ENCODE assay signal across 25 cellular contexts in genomic region chr1:229007167-229007566, GRCh38.
"Had no signal": no experiment of that assay in that cellular context is flagged by ENCODE, and none has a peak within 500 bp of the region (broad histone marks: within the 10 kb centered on the region; RNA-seq: fewer than 3 reads in every experiment).

No MANE protein-coding gene starts in this region.

- ATAC-seq: effector memory CD8-positive, alpha-beta T cell; gastrocnemius medialis; heart right ventricle; left cardiac atrium; left lung; left ventricle myocardium superior; mucosa of descending colon had no signal

- H3K4me3 ChIP-seq: colonic mucosa, esophagus squamous epithelium, gastrocnemius medialis, heart right ventricle, left lung, lower lobe of right lung, mucosa of descending colon had no signal

- H3K27me3 Mint-ChIP-seq: effector memory CD8-positive, alpha-beta T cell had no signal

- H3K4me3 Mint-ChIP-seq: dendritic cell treated with granulocyte-macrophage colony-stimulating factor and Interleukin-4, amounts not matched to agents 40 ng/mL and 50 ng/mL, for 4 days; effector memory CD8-positive, alpha-beta T cell; endodermal cell had no signal

- H3K9me3 Mint-ChIP-seq: dendritic cell treated with granulocyte-macrophage colony-stimulating factor and Interleukin-4, amounts not matched to agents 40 ng/mL and 50 ng/mL, for 4 days; effector memory CD8-positive, alpha-beta T cell; endodermal cell had no signal

- H3K27me3 ChIP-seq: colonic mucosa, gastrocnemius medialis, left lung had no signal

- DNase-seq: cerebellar nuclear complex; colonic mucosa; cortex of kidney; effector CD8-positive, alpha-beta T cell; effector memory CD8-positive, alpha-beta T cell; erythroblast; esophagus squamous epithelium; foreskin fibroblast; foreskin melanocyte; gastrocnemius medialis; glutamatergic neuron; head of caudate nucleus; heart right ventricle; hippocampal formation; left cardiac atrium; left lung; left ventricle myocardium superior; lower lobe of right lung; mucosa of descending colon had no signal

- H3K4me1 ChIP-seq: colonic mucosa, esophagus squamous epithelium, gastrocnemius medialis, lower lobe of right lung had no signal

- H3K9me3 ChIP-seq: colonic mucosa, esophagus squamous epithelium, gastrocnemius medialis, heart right ventricle, left lung, lower lobe of right lung, mucosa of descending colon had no signal

- H3K27ac Mint-ChIP-seq: dendritic cell treated with granulocyte-macrophage colony-stimulating factor and Interleukin-4, amounts not matched to agents 40 ng/mL and 50 ng/mL, for 4 days; effector memory CD8-positive, alpha-beta T cell; endodermal cell had no signal

- FAIRE-seq: endometrium, islet of Langerhans, keratinocyte had no signal

- H3K36me3 ChIP-seq: colonic mucosa, esophagus squamous epithelium, gastrocnemius medialis, heart right ventricle, left lung, lower lobe of right lung had no signal

- H3K27ac ChIP-seq: colonic mucosa, epithelial cell of prostate, esophagus squamous epithelium, gastrocnemius medialis, heart right ventricle, left lung, lower lobe of right lung had no signal
